In genomic region chr1:44029260-44029910, GRCh38 we compare ENCODE assay signal across 8 cellular contexts. TPM values are rescaled to one million over a fixed set of nuclear protein-coding genes. Genes with fewer than 3 reads are reported as not detected.
A peak's percentile ranks its signal among the peaks of the same experiment; 100 is the strongest.
DNase-seq lines count a peak whose midpoint lies in the region; ATAC-seq and TF ChIP-seq lines count a peak whose summit lies in the region.

No MANE protein-coding gene starts in this region.

- H3K4me3 ChIP-seq in SK-N-MC (peak overlapping the region; percentile 91), fibroblast of mammary gland (ENCODE audit: control insufficient read depth, low read depth, low read length) (peak overlapping the region; percentile 62)

- H3K9ac ChIP-seq in SK-N-MC (ENCODE audit: insufficient read length) = peak overlapping the region; percentile 86

- no peaks in the 10 kb centered on the region for H3K27me3 Mint-ChIP-seq in activated naive CD4-positive, alpha-beta T cell treated with anti-CD3 and anti-CD28 coated beads, Interleukin-2, amount 50 U/mL, for 24 hours
- no peaks in the 10 kb centered on the region for H3K27me3 Mint-ChIP-seq in osteocyte (ENCODE audit: unreplicated experiment)

- no peaks in the 10 kb centered on the region for H3K9me3 Mint-ChIP-seq in activated naive CD4-positive, alpha-beta T cell treated with anti-CD3 and anti-CD28 coated beads, Interleukin-2, amount 50 U/mL, for 24 hours
- H3K9me3 Mint-ChIP-seq in osteocyte (ENCODE audit: unreplicated experiment) = no peaks in the 10 kb centered on the region

- peaks cover 29% of the 10 kb centered on the region; the same call in 1 of the 2 replicates for H3K36me3 ChIP-seq in SK-N-MC (ENCODE audit: insufficient read depth, low read length)

- ATAC-seq in HG02973 (IDR thresholded peaks at IDR 0.05; ENCODE audit: unreplicated experiment) = peak; percentile 13

- H3K4me3 Mint-ChIP-seq in activated naive CD4-positive, alpha-beta T cell treated with anti-CD3 and anti-CD28 coated beads, Interleukin-2, amount 50 U/mL, for 24 hours = peak overlapping the region; percentile 97
- peak overlapping the region; percentile 94 for H3K4me3 Mint-ChIP-seq in osteocyte (ENCODE audit: unreplicated experiment)

- peaks cover 25% of the 10 kb centered on the region for H3K4me1 Mint-ChIP-seq in activated naive CD4-positive, alpha-beta T cell treated with anti-CD3 and anti-CD28 coated beads, Interleukin-2, amount 50 U/mL, for 24 hours
- H3K4me1 Mint-ChIP-seq in osteocyte (ENCODE audit: unreplicated experiment) = peaks cover 47% of the 10 kb centered on the region

- no peaks in the 10 kb centered on the region for H3K9me3 ChIP-seq in SK-N-MC (ENCODE audit: low read depth, low read length)

- peak overlapping the region; percentile 97 for H3K27ac Mint-ChIP-seq in activated naive CD4-positive, alpha-beta T cell treated with anti-CD3 and anti-CD28 coated beads, Interleukin-2, amount 50 U/mL, for 24 hours
- H3K27ac Mint-ChIP-seq in osteocyte (ENCODE audit: unreplicated experiment) = peak overlapping the region; percentile 86

- H3K36me3 Mint-ChIP-seq in activated naive CD4-positive, alpha-beta T cell treated with anti-CD3 and anti-CD28 coated beads, Interleukin-2, amount 50 U/mL, for 24 hours = peaks cover 8% of the 10 kb centered on the region
- no peaks in the 10 kb centered on the region for H3K36me3 Mint-ChIP-seq in osteocyte (ENCODE audit: unreplicated experiment)

- H3K27ac ChIP-seq in SK-N-MC = peak overlapping the region; percentile 77; the same call in 1 of the 2 replicates

- DNase-seq in activated naive CD4-positive, alpha-beta T cell (lab: John Stamatoyannopoulos, UW) = no peak
- no peak for DNase-seq in SK-N-MC (ENCODE audit: low read depth, low spot score)
- no peak for DNase-seq in fibroblast of mammary gland (ENCODE audit: low read depth)
- no peak for DNase-seq in osteocyte (ENCODE audit: extremely low spot score, unreplicated experiment)
- no peak for DNase-seq in Ammon's horn (ENCODE audit: low spot score)
- DNase-seq in COLO668 (lab: John Stamatoyannopoulos, UW; ENCODE audit: unreplicated experiment) = no peak

- TF ChIP-seq CTCF in fibroblast of mammary gland (conservative IDR thresholded peaks at IDR 0.05; ENCODE audit: control insufficient read depth, insufficient read depth, low read depth, low read length) = no peak
- no peak for TF ChIP-seq CTCF in osteocyte (IDR thresholded peaks at IDR 0.05)

RNA-seq across cellular contexts. Expression of gene SLC6A9, which starts 1.9 kb away (rescaled TPM):
- 49.4 and 51.6 TPM in 2 replicates for total RNA-seq in osteocyte

RNA-seq across cellular contexts. Expression of gene CCDC24, which starts 38.0 kb away (rescaled TPM):
- 5.1 and 5.3 TPM in 2 replicates for total RNA-seq in osteocyte

RNA-seq across cellular contexts. Expression of gene B4GALT2, which starts 50.4 kb away (rescaled TPM):
- total RNA-seq in osteocyte = 62.8 and 65.5 TPM in 2 replicates

RNA-seq across cellular contexts. Expression of gene ATP6V0B, which starts 54.6 kb away (rescaled TPM):
- 128 and 130 TPM in 2 replicates for total RNA-seq in osteocyte

RNA-seq across cellular contexts. Expression of gene DPH2, which starts 59.6 kb away (rescaled TPM):
- total RNA-seq in osteocyte = 21.7 and 22.4 TPM in 2 replicates
